ENCODE assay signal across 13 cellular contexts in genomic region chr14:94100847-94101246, GRCh38. TPM values are rescaled to one million over a fixed set of nuclear protein-coding genes. Genes with fewer than 3 reads are reported as not detected.
DNase-seq lines count a peak whose midpoint lies in the region; ATAC-seq and TF ChIP-seq lines count a peak whose summit lies in the region.
"Had no signal": no experiment of that assay in that cellular context is flagged by ENCODE, and none has a peak within 500 bp of the region (broad histone marks: within the 10 kb centered on the region; RNA-seq: fewer than 3 reads in every experiment).

No MANE protein-coding gene starts in this region.

- H3K36me3 ChIP-seq in endodermal cell (ENCODE audit: control insufficient read depth, insufficient read depth, low read length): no peaks in the 10 kb centered on the region

- DNase-seq in left cardiac atrium (no peak), left ventricle myocardium superior (no peak), amniotic stem cell (lab: John Stamatoyannopoulos, UW) (peak; percentile 75), islet precursor cell (peak; percentile 85), endodermal cell (no peak)
- no peak for DNase-seq in activated CD4-positive, alpha-beta T cell treated with anti-CD3 and anti-CD28 coated beads, Interleukin-2, amount 50 U/mL, for 1 hour
- no peak for DNase-seq in central memory CD4-positive, alpha-beta T cell
- DNase-seq: activated effector memory CD4-positive, alpha-beta T cell treated with anti-CD3 and anti-CD28 coated beads, Interleukin-2, amount 50 U/mL, for 16 hours; DMS79 treated with DMSO at 0.1 percent for 48 hours; NCI-H1048; NCI-H748 treated with DMSO at 0.1 percent for 48 hours had no signal

- H3K4me3 Mint-ChIP-seq in endodermal cell: no peak overlapping the region

- no peak overlapping the region for H3K4me3 ChIP-seq in endodermal cell (ENCODE audit: low read length)
- H3K4me3 ChIP-seq: SK-N-MC had no signal

- no peaks in the 10 kb centered on the region for H3K9me3 Mint-ChIP-seq in endodermal cell

- H3K27ac Mint-ChIP-seq in endodermal cell: no peak overlapping the region

- H3K9ac ChIP-seq in endodermal cell (ENCODE audit: extremely low read depth, low read length, poor library complexity, severe bottlenecking): no peak overlapping the region

- intact Hi-C loops in left cardiac atrium (cut with DNase I) (no loop called here), left ventricle myocardium superior (cut with micrococcal nuclease) (no loop called here)

- H3K27me3 ChIP-seq in endodermal cell (ENCODE audit: control insufficient read depth, insufficient read depth, low read length, poor library complexity, severe bottlenecking): no peaks in the 10 kb centered on the region

- peaks cover 4% of the 10 kb centered on the region for H3K4me1 Mint-ChIP-seq in endodermal cell

- no peaks in the 10 kb centered on the region for H3K4me1 ChIP-seq in endodermal cell (ENCODE audit: control insufficient read depth, insufficient read depth, low read length)

- TF ChIP-seq CTCF in endodermal cell (conservative IDR thresholded peaks at IDR 0.05): no peak

- H3K36me3 Mint-ChIP-seq in endodermal cell (ENCODE audit: low read depth): peaks cover 18% of the 10 kb centered on the region

- no peak overlapping the region for H3K27ac ChIP-seq in endodermal cell (ENCODE audit: low read depth, low read length)
- H3K27ac ChIP-seq: SK-N-MC had no signal

- peak; percentile 48 to 75 for ATAC-seq in left cardiac atrium
- no peak for ATAC-seq in left ventricle myocardium superior
- ATAC-seq in GM21723 (IDR thresholded peaks at IDR 0.05; ENCODE audit: unreplicated experiment): no peak

- 83 to 90% methylated on average over 3 to 4 of the region's 4 CpGs for WGBS in endodermal cell (ENCODE audit: insufficient coverage in 1 of 2, insufficient read length in 1 of 2), 2 experiments

- no peaks in the 10 kb centered on the region for H3K9me3 ChIP-seq in endodermal cell (ENCODE audit: control insufficient read depth, low read length)

- no peaks in the 10 kb centered on the region for H3K27me3 Mint-ChIP-seq in endodermal cell (ENCODE audit: insufficient read depth)

RNA-seq across cellular contexts. Expression of gene IFI27, which starts 9.7 kb away (rescaled TPM):
- 100 to 1,000 TPM; 138 to 441 TPM for total RNA-seq in left cardiac atrium
- 151 TPM for total RNA-seq in left ventricle myocardium superior
- total RNA-seq in endodermal cell: 1 to 10 TPM; 1.9 to 9.0 TPM
- polyA plus RNA-seq in endodermal cell (2013, experiment 1 of 2): 4.2 TPM
- 2.6 TPM for polyA plus RNA-seq in endodermal cell (2013, experiment 2 of 2)

RNA-seq across cellular contexts. Expression of gene IFI27L1, which starts 19.7 kb away (rescaled TPM):
- total RNA-seq in left cardiac atrium (10 to 100 TPM; 10.5 to 13.8 TPM), left ventricle myocardium superior (9.7 TPM), endodermal cell (10 to 100 TPM; 40.0 to 47.2 TPM)
- polyA plus RNA-seq in endodermal cell (2013, experiment 1 of 2): 25.0 TPM
- 20.8 TPM for polyA plus RNA-seq in endodermal cell (2013, experiment 2 of 2)

RNA-seq across cellular contexts. Expression of gene DDX24, which starts 19.8 kb away (rescaled TPM):
- total RNA-seq in left cardiac atrium (100 to 1,000 TPM; 166 to 253 TPM), left ventricle myocardium superior (198 TPM), endodermal cell (100 to 1,000 TPM; 131 to 137 TPM)
- 151 TPM for polyA plus RNA-seq in endodermal cell (2013, experiment 1 of 2)
- 146 TPM for polyA plus RNA-seq in endodermal cell (2013, experiment 2 of 2)

RNA-seq across cellular contexts. Expression of gene IFI27L2, which starts 28.6 kb away (rescaled TPM):
- total RNA-seq in left cardiac atrium: 10 to 100 TPM; 58.7 to 63.3 TPM
- total RNA-seq in left ventricle myocardium superior: 41.1 TPM
- total RNA-seq in endodermal cell: 10 to 100 TPM; 36.0 to 43.7 TPM
- polyA plus RNA-seq in endodermal cell (2013, experiment 1 of 2): 59.6 TPM
- polyA plus RNA-seq in endodermal cell (2013, experiment 2 of 2): 46.0 TPM

Comparison
In these comparisons a context has a peak if more than half of its experiments do, and no peak if none do; other contexts are left out.
1. ATAC-seq: peak in left cardiac atrium (2 of 2); none in left ventricle myocardium superior (single experiment) and GM21723 (single experiment).
2. DNase-seq: peak in amniotic stem cell (single experiment) and islet precursor cell (single experiment); none in left cardiac atrium (single experiment), left ventricle myocardium superior (single experiment), activated CD4-positive, alpha-beta T cell treated with anti-CD3 and anti-CD28 coated beads, Interleukin-2, amount 50 U/mL, for 1 hour (single experiment), central memory CD4-positive, alpha-beta T cell (single experiment) and endodermal cell (single experiment).
3. RNA of gene IFI27, which starts 9.7 kb away (total RNA-seq): 138 to 441 TPM in left cardiac atrium and 151 TPM in left ventricle myocardium superior (single experiment); 1.9 to 9.0 TPM in endodermal cell; every median in the first group is over 10 times any median in the second.